8 cellular contexts compared by ENCODE assay signal in the genomic region with DNA sequence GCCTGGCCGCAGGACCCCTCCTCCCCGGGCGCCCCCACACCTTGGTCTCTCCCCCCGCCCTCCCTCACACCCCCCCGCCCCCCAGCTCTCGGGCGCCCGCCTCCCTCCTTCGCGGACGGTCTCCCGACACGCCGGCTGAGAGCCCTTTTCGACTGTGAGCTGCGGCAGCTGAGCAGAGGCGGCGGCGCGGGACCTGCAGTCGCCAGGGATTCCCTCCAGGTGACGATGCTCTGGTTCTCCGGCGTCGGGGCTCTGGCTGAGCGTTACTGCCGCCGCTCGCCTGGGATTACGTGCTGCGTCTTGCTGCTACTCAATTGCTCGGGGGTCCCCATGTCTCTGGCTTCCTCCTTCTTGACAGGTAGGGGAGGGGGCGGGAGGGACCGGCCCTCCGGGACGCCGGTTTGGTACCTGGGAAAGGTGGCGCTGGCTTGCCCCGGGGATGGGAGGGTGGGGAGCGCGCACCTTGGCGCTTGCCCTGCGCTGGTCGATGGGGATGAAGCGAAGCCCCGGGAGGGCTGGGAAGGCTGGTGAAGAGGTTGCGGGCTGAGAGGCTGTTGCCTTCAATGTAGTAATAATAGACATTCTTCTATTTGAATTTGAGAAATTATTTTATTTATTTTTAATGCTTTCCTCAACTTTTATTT. TPM values are rescaled to one million over a fixed set of nuclear protein-coding genes. Genes with fewer than 3 reads are reported as not detected.
DNase-seq lines count a peak whose midpoint lies in the region; ATAC-seq and TF ChIP-seq lines count a peak whose summit lies in the region.

Gene BMPER, plus strand, starts transcription at position 151 of the 644 bp plus-strand sequence. Its CDS starts 75 bp downstream, at position 226.

- peaks cover 12% of the 10 kb centered on the region for H3K4me1 ChIP-seq in A673 (ENCODE audit: insufficient read depth, low read length, poor library complexity, severe bottlenecking)
- peaks cover 27% of the 10 kb centered on the region for H3K4me1 ChIP-seq in GM23338 (ENCODE audit: insufficient read depth)
- peaks cover 0 to 14% (median 0%) of the 10 kb centered on the region in 4 donors for H3K4me1 ChIP-seq in Peyer's patch
- H3K4me1 ChIP-seq in thoracic aorta (ENCODE audit: control insufficient read depth in 1 of 2, low read depth in 2 of 2): peaks cover 3 to 10% of the 10 kb centered on the region in 2 donors

- H3K36me3 ChIP-seq in A673 (ENCODE audit: insufficient read depth, low read length, poor library complexity, severe bottlenecking) (no peaks in the 10 kb centered on the region), GM23338 (ENCODE audit: insufficient read depth) (no peaks in the 10 kb centered on the region), Peyer's patch (no peaks in the 10 kb centered on the region), thoracic aorta (no peaks in the 10 kb centered on the region)

- peak within 1 kb of the TSS; percentile 86 for H3K4me3 Mint-ChIP-seq in GM23338
- H3K4me3 Mint-ChIP-seq in memory B cell: peak within 1 kb of the TSS; percentile 81

- peak; percentile 73 for ATAC-seq in GM23338
- peak; percentile 41 for ATAC-seq in memory B cell (ENCODE audit: low read depth)
- no peak for ATAC-seq in thoracic aorta (ENCODE audit: insufficient number of reproducible peaks, low FRiP score, low read depth)

- no peak for TF ChIP-seq POLR2A in Peyer's patch (IDR thresholded peaks at IDR 0.05)

- no peak within 1 kb of the TSS for H3K27ac Mint-ChIP-seq in GM23338
- no peak within 1 kb of the TSS for H3K27ac Mint-ChIP-seq in memory B cell

- H3K4me1 Mint-ChIP-seq in GM23338: peaks cover 28% of the 10 kb centered on the region
- peaks cover 2% of the 10 kb centered on the region for H3K4me1 Mint-ChIP-seq in memory B cell

- peak within 1 kb of the TSS; percentile 67 for H3K27ac ChIP-seq in A673 (ENCODE audit: low read depth, low read length, poor library complexity, severe bottlenecking)
- no peak within 1 kb of the TSS for H3K27ac ChIP-seq in GM23338 (ENCODE audit: low read depth)
- H3K27ac ChIP-seq in Peyer's patch: peak within 1 kb of the TSS; percentile 56 to 83 (median 68)
- H3K27ac ChIP-seq in thoracic aorta: no peak within 1 kb of the TSS

- DNase-seq in A673 (ENCODE audit: low spot score) (peak; percentile 59), GM23338 (ENCODE audit: low spot score) (peak; percentile 89), Peyer's patch (peak in 1 of 3 donors; percentile 53), ecto neural progenitor cell (ENCODE audit: low spot score) (peak; percentile 81), memory B cell (ENCODE audit: low spot score in 2 of 2) (no peak), thoracic aorta (ENCODE audit: low spot score) (no peak), SKM-1 (lab: John Stamatoyannopoulos, UW; ENCODE audit: unreplicated experiment) (no peak)
- no peak for DNase-seq in central memory CD4-positive, alpha-beta T cell

- no peak for TF ChIP-seq CTCF in A673 (conservative IDR thresholded peaks at IDR 0.05; ENCODE audit: low read depth, low read length)
- no peak for TF ChIP-seq CTCF in GM23338 (conservative IDR thresholded peaks at IDR 0.05; ENCODE audit: low read depth in 2 of 2)
- no peak for TF ChIP-seq CTCF in Peyer's patch (IDR thresholded peaks at IDR 0.05)
- no peak for TF ChIP-seq CTCF in thoracic aorta (IDR thresholded peaks at IDR 0.05)

- H4K20me1 ChIP-seq in GM23338 (replicated peaks; ENCODE audit: insufficient read depth): peaks cover 3% of the 10 kb centered on the region; the same call in 1 of the 2 replicates

- intact Hi-C loops in A673 (cut with micrococcal nuclease; ENCODE audit: unreplicated experiment): loop anchor here (10.0 kb wide), 1 partner anchor 661 kb away; no protein-coding TSS in a partner anchor

- H3K27me3 ChIP-seq in A673 (replicated peaks; ENCODE audit: insufficient read depth, low read depth, low read length, poor library complexity): peaks cover 5% of the 10 kb centered on the region
- H3K27me3 ChIP-seq in GM23338 (ENCODE audit: insufficient read depth): peaks cover 58% of the 10 kb centered on the region
- H3K27me3 ChIP-seq in Peyer's patch: no peaks in the 10 kb centered on the region
- H3K27me3 ChIP-seq in thoracic aorta (replicated peaks; ENCODE audit: insufficient read depth): no peaks in the 10 kb centered on the region

- H3K36me3 Mint-ChIP-seq in GM23338 (ENCODE audit: low read depth): no peaks in the 10 kb centered on the region
- H3K36me3 Mint-ChIP-seq in memory B cell: no peaks in the 10 kb centered on the region

- H3K4me3 ChIP-seq in A673 (ENCODE audit: low read depth, low read length, poor library complexity, severe bottlenecking) (peak within 1 kb of the TSS; percentile 68), GM23338 (peak within 1 kb of the TSS; percentile 81), Peyer's patch (peak within 1 kb of the TSS; percentile 30 to 65 (median 50)), thoracic aorta (peak within 1 kb of the TSS; percentile 70)

- no peaks in the 10 kb centered on the region; the same call in 2 of the 3 replicates for H3K9me3 Mint-ChIP-seq in GM23338
- no peaks in the 10 kb centered on the region for H3K9me3 Mint-ChIP-seq in memory B cell

- peak within 1 kb of the TSS; percentile 98 for H2AFZ ChIP-seq in GM23338

- no peaks in the 10 kb centered on the region for H3K79me2 ChIP-seq in GM23338 (replicated peaks; ENCODE audit: insufficient read depth)

- no TSS peak for BruUV-seq in A673 (replicated peaks; lab: Mats Ljungman, UMichigan)

- H3K9me3 ChIP-seq in A673 (ENCODE audit: low read depth, low read length, poor library complexity, severe bottlenecking) (no peaks in the 10 kb centered on the region), Peyer's patch (no peaks in the 10 kb centered on the region), thoracic aorta (no peaks in the 10 kb centered on the region)

- H3K4me2 ChIP-seq in GM23338: peak within 1 kb of the TSS; percentile 96

- CTCF ChIA-PET in A673 (lab: Charles Lee): interaction anchor here (1.1 kb wide), 1 partner anchor 97 kb away, joined by 4 read pairs; no protein-coding TSS in a partner anchor

- no peaks in the 10 kb centered on the region for H3F3A ChIP-seq in GM23338 (replicated peaks; ENCODE audit: low read depth)

- H3K27me3 Mint-ChIP-seq in GM23338 (ENCODE audit: insufficient read depth, low read depth, poor library complexity) (peaks cover 33% of the 10 kb centered on the region), memory B cell (peaks cover 15% of the 10 kb centered on the region)

- POLR2A ChIA-PET in A673 (lab: Charles Lee; ENCODE audit: low non-redundant PET): interaction anchor here (0.7 kb wide), 1 partner anchor 567 kb away, joined by 8 read pairs; no protein-coding TSS in a partner anchor

- no peaks in the 10 kb centered on the region for H3K9me2 ChIP-seq in GM23338 (ENCODE audit: insufficient read depth)

TF ChIP-seq in GM23338, 12 proteins besides CTCF, POLR2A, EP300 and RAD21 (continues in another document):
- TF ChIP-seq ZNF114 (CRISPR knock-in tag; IDR thresholded peaks at IDR 0.05): no peak
- no peak for TF ChIP-seq JUNB (IDR thresholded peaks at IDR 0.05; ENCODE audit: unreplicated experiment)
- no peak for TF ChIP-seq EZH2phosphoT487 (IDR thresholded peaks at IDR 0.05; ENCODE audit: unreplicated experiment)
- TF ChIP-seq STAT1 (IDR thresholded peaks at IDR 0.05; ENCODE audit: unreplicated experiment): no peak

RNA-seq across cellular contexts. Expression of gene BMPER, which starts in this region (rescaled TPM):
- total RNA-seq in A673 (2021) (6.7 and 8.2 TPM in 2 replicates), Peyer's patch (10 to 100 TPM in 3 of 4 donors, 1 to 10 TPM in 1; 4.0 to 50.3 (median 17.6) TPM), thoracic aorta (1 to 10 TPM in 1 of 2 donors, under 1 TPM in 1; 0.54 to 2.3 TPM)
- 0.43 and 1.4 TPM in 2 replicates for total RNA-seq in GM23338 (2014; rRNA removed; shearing (Covaris generic))
- polyA plus RNA-seq in GM23338 (2016; fragmentation: Nextera tagmentation; extraction: Ambion mirVana): 0.53 and 0.77 TPM in 2 replicates

Comparison
In these comparisons a context has a peak if more than half of its experiments do, and no peak if none do; other contexts are left out.
1. DNase-seq: peak in A673 (single experiment), GM23338 (single experiment) and ecto neural progenitor cell (single experiment); none in memory B cell (0 of 2), thoracic aorta (single experiment), SKM-1 (single experiment) and central memory CD4-positive, alpha-beta T cell (single experiment).
2. H3K27ac ChIP-seq: peak in A673 (single experiment) and Peyer's patch (4 of 4); none in GM23338 (single experiment) and thoracic aorta (0 of 2).
3. Peak in every context shown above with its lines, with median percentiles within 50 percentile points of each other: H3K4me3 ChIP-seq.